Comparison of ENCODE assay signal across 10 cellular contexts in genomic region chr11:111735262-111736116, GRCh38. TPM values are rescaled to one million over a fixed set of nuclear protein-coding genes. Genes with fewer than 3 reads are reported as not detected.
DNase-seq lines count a peak whose midpoint lies in the region; ATAC-seq and TF ChIP-seq lines count a peak whose summit lies in the region.
"Had no signal": no experiment of that assay in that cellular context is flagged by ENCODE, and none has a peak within 500 bp of the region (broad histone marks: within the 10 kb centered on the region; RNA-seq: fewer than 3 reads in every experiment).

No MANE protein-coding gene starts in this region.

- intact Hi-C loops in dorsolateral prefrontal cortex (cut with DNase I) (loop anchor here (1.0 to 5.0 kb wide), 3 partner anchors 42 to 133 kb away; partner anchors contain the start of gene SIK2 (in 2 of the 2)), testis (cut with DNase I; ENCODE audit: low total_unique reads) (no loop called here)

- no peak overlapping the region for H3K4me3 Mint-ChIP-seq in stimulated activated naive B cell treated with anti-CD40 and anti-IgM and Interleukin-4, amounts not matched to agents 10 μg/mL and 1 μg/mL and 100 μg/mL, for 72 hours
- H3K4me3 Mint-ChIP-seq: stimulated activated naive CD8-positive, alpha-beta T cell treated with anti-CD3 and anti-CD28 coated beads, Interleukin-15, Interleukin-2, amounts not matched to agents 100 ng/mL and 50 ng/mL, for 24 hours; T-helper 1 cell treated with Interleukin-12 subunit alpha and Interleukin-12 subunit beta and Interleukin-4 antibody, amounts not matched to agents 30 μg/mL and 1 μg/mL, for 36 hours had no signal

- POLR2A ChIA-PET in HEK293 (lab: Yijun Ruan, JAX): no interaction called here

- H3K4me3 ChIP-seq in HEK293 (ENCODE audit: low read depth, low read length): no peak overlapping the region
- H3K4me3 ChIP-seq in dorsolateral prefrontal cortex: peak overlapping the region; percentile 8 to 73 (median 52)
- no peak overlapping the region for H3K4me3 ChIP-seq in lung
- no peak overlapping the region for H3K4me3 ChIP-seq in testis

- H3K27ac Mint-ChIP-seq in stimulated activated naive B cell treated with anti-CD40 and anti-IgM and Interleukin-4, amounts not matched to agents 10 μg/mL and 1 μg/mL and 100 μg/mL, for 72 hours: no peak overlapping the region
- H3K27ac Mint-ChIP-seq: stimulated activated naive CD8-positive, alpha-beta T cell treated with anti-CD3 and anti-CD28 coated beads, Interleukin-15, Interleukin-2, amounts not matched to agents 100 ng/mL and 50 ng/mL, for 24 hours had no signal

- peaks cover 15 to 23% of the 10 kb centered on the region in 2 donors for H3K36me3 Mint-ChIP-seq in stimulated activated naive B cell treated with anti-CD40 and anti-IgM and Interleukin-4, amounts not matched to agents 10 μg/mL and 1 μg/mL and 100 μg/mL, for 72 hours

- peaks cover 0 to 4% of the 10 kb centered on the region in 2 donors for H3K4me1 Mint-ChIP-seq in stimulated activated naive B cell treated with anti-CD40 and anti-IgM and Interleukin-4, amounts not matched to agents 10 μg/mL and 1 μg/mL and 100 μg/mL, for 72 hours

- TF ChIP-seq POLR2A in testis (IDR thresholded peaks at IDR 0.05): no peak

- ATAC-seq in lung (ENCODE audit: insufficient read depth, low FRiP score): peak; percentile 45
- no peak for ATAC-seq in stimulated activated naive B cell treated with anti-CD40 and anti-IgM and Interleukin-4, amounts not matched to agents 10 μg/mL and 1 μg/mL and 100 μg/mL, for 72 hours (replicated peaks)

- DNase-seq in NCI-H774 (lab: John Stamatoyannopoulos, UW) (peak; percentile 79), dorsolateral prefrontal cortex (peak; percentile 60 to 88 (median 79)), lung (ENCODE audit: low spot score) (peak; percentile 63), testis (no peak), iPS-NIHi7 (ENCODE audit: extremely low spot score) (no peak), OCI-M2 (lab: John Stamatoyannopoulos, UW; ENCODE audit: unreplicated experiment) (no peak)
- DNase-seq in stimulated activated naive B cell treated with anti-CD40 and anti-IgM and Interleukin-4, amounts not matched to agents 10 μg/mL and 1 μg/mL and 100 μg/mL, for 72 hours: no peak

- H3K9me3 ChIP-seq in HEK293 (ENCODE audit: control insufficient read depth, insufficient read depth, low read depth, low read length) (no peaks in the 10 kb centered on the region), lung (ENCODE audit: control insufficient read depth in 2 of 2, insufficient read depth in 1 of 2, low read length in 1 of 2) (no peaks in the 10 kb centered on the region), testis (no peaks in the 10 kb centered on the region)

- CTCF ChIA-PET in HEK293 (lab: Yijun Ruan, JAX): interaction anchor here (0.9 kb wide), 1 partner anchor 41 kb away, joined by 3 read pairs; no protein-coding TSS in a partner anchor

- H3K27me3 Mint-ChIP-seq in stimulated activated naive B cell treated with anti-CD40 and anti-IgM and Interleukin-4, amounts not matched to agents 10 μg/mL and 1 μg/mL and 100 μg/mL, for 72 hours: no peaks in the 10 kb centered on the region
- H3K27me3 Mint-ChIP-seq: stimulated activated naive CD8-positive, alpha-beta T cell treated with anti-CD3 and anti-CD28 coated beads, Interleukin-15, Interleukin-2, amounts not matched to agents 100 ng/mL and 50 ng/mL, for 24 hours had no signal

- H3K36me3 ChIP-seq in HEK293 (ENCODE audit: control insufficient read depth in 2 of 2, insufficient read depth in 1 of 2, low read length in 2 of 2) (peaks cover 0 to 19% of the 10 kb centered on the region in 2 experiments; a peak in 1 of 3 replicates), lung (ENCODE audit: control insufficient read depth in 2 of 2, insufficient read depth in 2 of 2, low read length in 2 of 2) (peaks cover under 1 to 8% of the 10 kb centered on the region in 2 donors), testis (ENCODE audit: low read depth, missing control alignments) (no peaks in the 10 kb centered on the region)

- peak; percentile 47; the same call in 1 of the 2 replicates for TF ChIP-seq CTCF in HEK293 (tag by site-specific recombination; IDR thresholded peaks at IDR 0.05)
- TF ChIP-seq CTCF in dorsolateral prefrontal cortex (IDR thresholded peaks at IDR 0.05 in 54 of 56, conservative IDR thresholded peaks at IDR 0.05 in 2 of 56; ENCODE audit: low read depth in 1 of 56, partially characterized antibody in 56 of 56): peak in 40 of 56 donors; percentile 3 to 68 (median 34)
- TF ChIP-seq CTCF in lung (IDR thresholded peaks at IDR 0.05; ENCODE audit: control extremely low read depth, extremely low read depth): no peak
- no peak for TF ChIP-seq CTCF in testis (IDR thresholded peaks at IDR 0.05)

- 52 to 75% methylated on average over 19 of the region's 19 CpGs for WGBS in lung, 2 donors
- 56 to 57% methylated on average over 12 to 19 of the region's 19 CpGs for WGBS in testis, 2 donors

- H3K9me3 Mint-ChIP-seq in stimulated activated naive B cell treated with anti-CD40 and anti-IgM and Interleukin-4, amounts not matched to agents 10 μg/mL and 1 μg/mL and 100 μg/mL, for 72 hours: no peaks in the 10 kb centered on the region
- H3K9me3 Mint-ChIP-seq: stimulated activated naive CD8-positive, alpha-beta T cell treated with anti-CD3 and anti-CD28 coated beads, Interleukin-15, Interleukin-2, amounts not matched to agents 100 ng/mL and 50 ng/mL, for 24 hours; T-helper 1 cell treated with Interleukin-12 subunit alpha and Interleukin-12 subunit beta and Interleukin-4 antibody, amounts not matched to agents 30 μg/mL and 1 μg/mL, for 36 hours had no signal

- no peak overlapping the region; the same call in 1 of the 2 replicates for H3K27ac ChIP-seq in HEK293 (ENCODE audit: extremely low read depth, low read depth, low read length)
- H3K27ac ChIP-seq in dorsolateral prefrontal cortex: peak overlapping the region; percentile 96 to 100 (median 100)
- peak overlapping the region; percentile 91 to 97 for H3K27ac ChIP-seq in lung (ENCODE audit: low read depth in 1 of 2, low read length in 1 of 2)
- H3K27ac ChIP-seq in testis: peak overlapping the region; percentile 79 to 89

- H3K4me1 ChIP-seq in HEK293 (ENCODE audit: control insufficient read depth, insufficient read depth, low read length) (peaks cover 2% of the 10 kb centered on the region; the same call in 1 of the 2 replicates), lung (ENCODE audit: control insufficient read depth in 2 of 2, insufficient read depth in 2 of 2, low read length in 2 of 2) (peaks cover 8 to 43% of the 10 kb centered on the region in 2 donors), testis (peaks cover 69% of the 10 kb centered on the region)

- H3K27me3 ChIP-seq in dorsolateral prefrontal cortex: no peaks in the 10 kb centered on the region
- H3K27me3 ChIP-seq in lung (ENCODE audit: control insufficient read depth, insufficient read depth): no peaks in the 10 kb centered on the region
- H3K27me3 ChIP-seq in testis: no peaks in the 10 kb centered on the region

TF ChIP-seq in HEK293, 187 proteins besides CTCF, POLR2A, EP300 and RAD21 (continues in another document):
- TF ChIP-seq, protein P1, sequence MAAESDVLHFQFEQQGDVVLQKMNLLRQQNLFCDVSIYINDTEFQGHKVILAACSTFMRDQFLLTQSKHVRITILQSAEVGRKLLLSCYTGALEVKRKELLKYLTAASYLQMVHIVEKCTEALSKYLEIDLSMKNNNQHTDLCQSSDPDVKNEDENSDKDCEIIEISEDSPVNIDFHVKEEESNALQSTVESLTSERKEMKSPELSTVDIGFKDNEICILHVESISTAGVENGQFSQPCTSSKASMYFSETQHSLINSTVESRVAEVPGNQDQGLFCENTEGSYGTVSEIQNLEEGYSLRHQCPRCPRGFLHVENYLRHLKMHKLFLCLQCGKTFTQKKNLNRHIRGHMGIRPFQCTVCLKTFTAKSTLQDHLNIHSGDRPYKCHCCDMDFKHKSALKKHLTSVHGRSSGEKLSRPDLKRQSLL (tag by site-specific recombination; IDR thresholded peaks at IDR 0.05): no peak
- TF ChIP-seq, protein P2, sequence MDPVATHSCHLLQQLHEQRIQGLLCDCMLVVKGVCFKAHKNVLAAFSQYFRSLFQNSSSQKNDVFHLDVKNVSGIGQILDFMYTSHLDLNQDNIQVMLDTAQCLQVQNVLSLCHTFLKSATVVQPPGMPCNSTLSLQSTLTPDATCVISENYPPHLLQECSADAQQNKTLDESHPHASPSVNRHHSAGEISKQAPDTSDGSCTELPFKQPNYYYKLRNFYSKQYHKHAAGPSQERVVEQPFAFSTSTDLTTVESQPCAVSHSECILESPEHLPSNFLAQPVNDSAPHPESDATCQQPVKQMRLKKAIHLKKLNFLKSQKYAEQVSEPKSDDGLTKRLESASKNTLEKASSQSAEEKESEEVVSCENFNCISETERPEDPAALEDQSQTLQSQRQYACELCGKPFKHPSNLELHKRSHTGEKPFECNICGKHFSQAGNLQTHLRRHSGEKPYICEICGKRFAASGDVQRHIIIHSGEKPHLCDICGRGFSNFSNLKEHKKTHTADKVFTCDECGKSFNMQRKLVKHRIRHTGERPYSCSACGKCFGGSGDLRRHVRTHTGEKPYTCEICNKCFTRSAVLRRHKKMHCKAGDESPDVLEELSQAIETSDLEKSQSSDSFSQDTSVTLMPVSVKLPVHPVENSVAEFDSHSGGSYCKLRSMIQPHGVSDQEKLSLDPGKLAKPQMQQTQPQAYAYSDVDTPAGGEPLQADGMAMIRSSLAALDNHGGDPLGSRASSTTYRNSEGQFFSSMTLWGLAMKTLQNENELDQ (tag by site-specific recombination; IDR thresholded peaks at IDR 0.05; ENCODE audit: low read depth): no peak
- TF ChIP-seq ZNF16 (tag by site-specific recombination; IDR thresholded peaks at IDR 0.05; ENCODE audit: low read depth) (no peak), KLF16 (tag by site-specific recombination; IDR thresholded peaks at IDR 0.05) (no peak; the same call in 1 of the 2 replicates), ZNF785 (tag by site-specific recombination; IDR thresholded peaks at IDR 0.05) (no peak)
- TF ChIP-seq, protein P3, sequence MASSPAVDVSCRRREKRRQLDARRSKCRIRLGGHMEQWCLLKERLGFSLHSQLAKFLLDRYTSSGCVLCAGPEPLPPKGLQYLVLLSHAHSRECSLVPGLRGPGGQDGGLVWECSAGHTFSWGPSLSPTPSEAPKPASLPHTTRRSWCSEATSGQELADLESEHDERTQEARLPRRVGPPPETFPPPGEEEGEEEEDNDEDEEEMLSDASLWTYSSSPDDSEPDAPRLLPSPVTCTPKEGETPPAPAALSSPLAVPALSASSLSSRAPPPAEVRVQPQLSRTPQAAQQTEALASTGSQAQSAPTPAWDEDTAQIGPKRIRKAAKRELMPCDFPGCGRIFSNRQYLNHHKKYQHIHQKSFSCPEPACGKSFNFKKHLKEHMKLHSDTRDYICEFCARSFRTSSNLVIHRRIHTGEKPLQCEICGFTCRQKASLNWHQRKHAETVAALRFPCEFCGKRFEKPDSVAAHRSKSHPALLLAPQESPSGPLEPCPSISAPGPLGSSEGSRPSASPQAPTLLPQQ (tag by site-specific recombination; IDR thresholded peaks at IDR 0.05): peak; percentile 96

RNA-seq across cellular contexts. Expression of gene PPP2R1B, which starts 30.7 kb away (rescaled TPM):
- total RNA-seq in dorsolateral prefrontal cortex (10 to 100 TPM; 19.2 to 62.5 (median 34.1) TPM), lung (10 to 100 TPM; 30.0 to 71.5 TPM), testis (10 to 100 TPM; 67.2 to 75.8 TPM)
- polyA plus RNA-seq in lung (10 to 100 TPM in 1 of 2 donors, 1 to 10 TPM in 1; 8.3 to 10.9 TPM), testis (ENCODE audit: insufficient read depth, low read depth, low replicate concordance) (115 TPM)

Comparison
In these comparisons a context has a peak if more than half of its experiments do, and no peak if none do; other contexts are left out.
1. H3K4me3 ChIP-seq: peak in dorsolateral prefrontal cortex (59 of 59); none in HEK293 (single experiment), lung (single experiment) and testis (0 of 2).
2. CTCF ChIP-seq: peak in HEK293 (single experiment) and dorsolateral prefrontal cortex (40 of 56); none in lung (single experiment) and testis (0 of 3).
3. DNase-seq: peak in NCI-H774 (single experiment), dorsolateral prefrontal cortex (10 of 10) and lung (single experiment); none in testis (single experiment), iPS-NIHi7 (single experiment), OCI-M2 (single experiment) and stimulated activated naive B cell treated with anti-CD40 and anti-IgM and Interleukin-4, amounts not matched to agents 10 μg/mL and 1 μg/mL and 100 μg/mL, for 72 hours (single experiment).